In the genomic region with DNA sequence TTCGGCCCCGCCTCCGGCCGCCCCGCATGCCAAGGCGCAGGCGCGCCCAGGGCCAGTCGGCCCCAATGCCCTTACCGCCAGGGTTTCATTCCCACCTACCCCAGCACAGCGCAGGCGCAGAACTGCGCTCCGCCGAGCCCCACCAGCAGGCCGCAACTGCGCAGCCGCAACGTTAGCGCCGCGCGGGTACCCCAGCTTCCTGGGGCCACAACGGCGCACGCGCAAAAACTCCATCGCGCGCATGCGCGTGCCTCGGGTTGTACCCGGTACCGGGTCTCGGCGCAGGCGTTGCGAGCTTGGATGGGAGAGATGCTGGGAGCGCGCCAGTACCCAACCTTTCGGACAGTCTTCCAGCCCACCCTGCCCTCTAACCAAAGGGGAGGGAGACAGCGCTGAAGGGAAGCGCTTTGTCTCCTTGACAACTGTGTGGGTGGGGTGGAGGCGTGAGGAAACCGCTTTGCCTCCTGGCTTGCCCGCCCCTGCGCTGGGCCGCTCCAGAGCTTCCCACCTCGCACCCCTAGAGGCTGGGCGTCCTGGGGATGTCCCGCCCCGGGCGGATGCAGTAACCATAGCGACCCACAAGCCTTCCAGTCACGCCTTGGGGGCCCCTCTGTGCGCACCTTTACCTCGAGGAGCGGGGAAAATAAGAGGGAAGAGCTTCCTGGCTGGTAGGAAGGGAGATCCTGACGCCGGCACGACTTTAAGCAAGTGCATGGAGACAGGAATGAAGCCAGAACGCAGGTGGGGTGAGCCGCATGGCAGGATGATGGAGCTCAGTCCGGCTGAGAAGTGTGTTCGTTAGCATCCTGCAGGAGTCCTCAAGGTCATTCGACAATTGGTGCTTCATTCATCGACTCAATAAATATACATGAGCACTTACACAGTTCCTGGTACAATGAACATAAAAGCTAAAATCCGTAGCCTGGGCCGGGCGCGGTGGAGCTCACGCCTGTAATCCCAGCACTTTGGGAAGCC, we compare ENCODE assay signal across 1 cellular context.
TF ChIP-seq lines count a peak whose summit lies in the region.

No MANE protein-coding gene starts in this region.

TF ChIP-seq in HepG2, 621 proteins besides CTCF, POLR2A, EP300 and RAD21 (continued from another document and continues in another):
- TF ChIP-seq, protein P1, sequence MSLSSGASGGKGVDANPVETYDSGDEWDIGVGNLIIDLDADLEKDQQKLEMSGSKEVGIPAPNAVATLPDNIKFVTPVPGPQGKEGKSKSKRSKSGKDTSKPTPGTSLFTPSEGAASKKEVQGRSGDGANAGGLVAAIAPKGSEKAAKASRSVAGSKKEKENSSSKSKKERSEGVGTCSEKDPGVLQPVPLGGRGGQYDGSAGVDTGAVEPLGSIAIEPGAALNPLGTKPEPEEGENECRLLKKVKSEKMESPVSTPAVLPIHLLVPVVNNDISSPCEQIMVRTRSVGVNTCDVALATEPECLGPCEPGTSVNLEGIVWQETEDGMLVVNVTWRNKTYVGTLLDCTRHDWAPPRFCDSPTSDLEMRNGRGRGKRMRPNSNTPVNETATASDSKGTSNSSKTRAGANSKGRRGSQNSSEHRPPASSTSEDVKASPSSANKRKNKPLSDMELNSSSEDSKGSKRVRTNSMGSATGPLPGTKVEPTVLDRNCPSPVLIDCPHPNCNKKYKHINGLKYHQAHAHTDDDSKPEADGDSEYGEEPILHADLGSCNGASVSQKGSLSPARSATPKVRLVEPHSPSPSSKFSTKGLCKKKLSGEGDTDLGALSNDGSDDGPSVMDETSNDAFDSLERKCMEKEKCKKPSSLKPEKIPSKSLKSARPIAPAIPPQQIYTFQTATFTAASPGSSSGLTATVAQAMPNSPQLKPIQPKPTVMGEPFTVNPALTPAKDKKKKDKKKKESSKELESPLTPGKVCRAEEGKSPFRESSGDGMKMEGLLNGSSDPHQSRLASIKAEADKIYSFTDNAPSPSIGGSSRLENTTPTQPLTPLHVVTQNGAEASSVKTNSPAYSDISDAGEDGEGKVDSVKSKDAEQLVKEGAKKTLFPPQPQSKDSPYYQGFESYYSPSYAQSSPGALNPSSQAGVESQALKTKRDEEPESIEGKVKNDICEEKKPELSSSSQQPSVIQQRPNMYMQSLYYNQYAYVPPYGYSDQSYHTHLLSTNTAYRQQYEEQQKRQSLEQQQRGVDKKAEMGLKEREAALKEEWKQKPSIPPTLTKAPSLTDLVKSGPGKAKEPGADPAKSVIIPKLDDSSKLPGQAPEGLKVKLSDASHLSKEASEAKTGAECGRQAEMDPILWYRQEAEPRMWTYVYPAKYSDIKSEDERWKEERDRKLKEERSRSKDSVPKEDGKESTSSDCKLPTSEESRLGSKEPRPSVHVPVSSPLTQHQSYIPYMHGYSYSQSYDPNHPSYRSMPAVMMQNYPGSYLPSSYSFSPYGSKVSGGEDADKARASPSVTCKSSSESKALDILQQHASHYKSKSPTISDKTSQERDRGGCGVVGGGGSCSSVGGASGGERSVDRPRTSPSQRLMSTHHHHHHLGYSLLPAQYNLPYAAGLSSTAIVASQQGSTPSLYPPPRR (CRISPR knock-in tag; IDR thresholded peaks at IDR 0.05; ENCODE audit: borderline replicate concordance), result no peak
- TF ChIP-seq ZNF567 (CRISPR knock-in tag; IDR thresholded peaks at IDR 0.05; ENCODE audit: borderline replicate concordance) (0 out of 2 replicates have a peak, but pooled peaks have one; percentile 66), BORCS8-MEF2B (CRISPR knock-in tag; IDR thresholded peaks at IDR 0.05) (no peak), SAFB2 (CRISPR knock-in tag; IDR thresholded peaks at IDR 0.05; ENCODE audit: borderline replicate concordance, low read depth) (no peak), ZMYM3 (CRISPR knock-in tag; IDR thresholded peaks at IDR 0.05) (no peak), NFKBIZ (CRISPR knock-in tag; IDR thresholded peaks at IDR 0.05) (0 out of 2 replicates have a peak, but pooled peaks have one; percentile 28), RNF2 (conservative IDR thresholded peaks at IDR 0.05; ENCODE audit: low read depth) (no peak), PHF8 (CRISPR knock-in tag; IDR thresholded peaks at IDR 0.05) (peak; percentile 82), SKI (IDR thresholded peaks at IDR 0.05; ENCODE audit: partially characterized antibody) (no peak), FOSL1 (CRISPR knock-in tag; IDR thresholded peaks at IDR 0.05; ENCODE audit: borderline replicate concordance) (no peak), KDM1A (CRISPR knock-in tag; IDR thresholded peaks at IDR 0.05) (no peak; the same call in 1 of the 2 replicates), CHCHD3 (CRISPR knock-in tag; IDR thresholded peaks at IDR 0.05) (no peak), RBM39 (IDR thresholded peaks at IDR 0.05; ENCODE audit: low read depth, low read length, poor library complexity, severe bottlenecking) (peak; percentile 51), BCL6 (CRISPR knock-in tag; IDR thresholded peaks at IDR 0.05) (0 out of 2 replicates have a peak, but pooled peaks have one; percentile 6), ZNF782 (CRISPR knock-in tag; IDR thresholded peaks at IDR 0.05; ENCODE audit: borderline replicate concordance) (no peak), NCOA1 (CRISPR knock-in tag; IDR thresholded peaks at IDR 0.05) (no peak), SALL2 (CRISPR knock-in tag; IDR thresholded peaks at IDR 0.05) (0 out of 2 replicates have a peak, but pooled peaks have one; percentile 32), ZNF329 (CRISPR knock-in tag; IDR thresholded peaks at IDR 0.05; ENCODE audit: low read depth) (no peak), PCBP1 (IDR thresholded peaks at IDR 0.05; ENCODE audit: borderline replicate concordance, low read depth, low read length) (no peak), PLRG1 (conservative IDR thresholded peaks at IDR 0.05) (no peak), HMG20B (CRISPR knock-in tag; conservative IDR thresholded peaks at IDR 0.05) (0 out of 2 replicates have a peak, but pooled peaks have one; percentile 25), ZFP36L2 (CRISPR knock-in tag; IDR thresholded peaks at IDR 0.05) (no peak), ZNF557 (CRISPR knock-in tag; IDR thresholded peaks at IDR 0.05) (no peak), KMT2B (CRISPR knock-in tag; IDR thresholded peaks at IDR 0.05) (no peak), ZNF775 (CRISPR knock-in tag; IDR thresholded peaks at IDR 0.05; ENCODE audit: borderline replicate concordance) (no peak), ZNF160 (CRISPR knock-in tag; IDR thresholded peaks at IDR 0.05) (no peak), PITX1 (CRISPR knock-in tag; IDR thresholded peaks at IDR 0.05) (0 out of 2 replicates have a peak, but pooled peaks have one; percentile 3), KLF13 (CRISPR knock-in tag; IDR thresholded peaks at IDR 0.05) (no peak; the same call in 1 of the 2 replicates), TOPORS (CRISPR knock-in tag; IDR thresholded peaks at IDR 0.05) (no peak), ZFP1 (CRISPR knock-in tag; IDR thresholded peaks at IDR 0.05) (no peak), POLR2AphosphoS2 (IDR thresholded peaks at IDR 0.05; ENCODE audit: low read depth, low read length) (no peak)
- TF ChIP-seq, protein P2, sequence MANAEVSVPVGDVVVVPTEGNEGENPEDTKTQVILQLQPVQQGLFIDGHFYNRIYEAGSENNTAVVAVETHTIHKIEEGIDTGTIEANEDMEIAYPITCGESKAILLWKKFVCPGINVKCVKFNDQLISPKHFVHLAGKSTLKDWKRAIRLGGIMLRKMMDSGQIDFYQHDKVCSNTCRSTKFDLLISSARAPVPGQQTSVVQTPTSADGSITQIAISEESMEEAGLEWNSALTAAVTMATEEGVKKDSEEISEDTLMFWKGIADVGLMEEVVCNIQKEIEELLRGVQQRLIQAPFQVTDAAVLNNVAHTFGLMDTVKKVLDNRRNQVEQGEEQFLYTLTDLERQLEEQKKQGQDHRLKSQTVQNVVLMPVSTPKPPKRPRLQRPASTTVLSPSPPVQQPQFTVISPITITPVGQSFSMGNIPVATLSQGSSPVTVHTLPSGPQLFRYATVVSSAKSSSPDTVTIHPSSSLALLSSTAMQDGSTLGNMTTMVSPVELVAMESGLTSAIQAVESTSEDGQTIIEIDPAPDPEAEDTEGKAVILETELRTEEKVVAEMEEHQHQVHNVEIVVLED (CRISPR knock-in tag; IDR thresholded peaks at IDR 0.05; ENCODE audit: borderline replicate concordance), result peak; percentile 64; the same call in 1 of the 2 replicates
- TF ChIP-seq, protein P3, sequence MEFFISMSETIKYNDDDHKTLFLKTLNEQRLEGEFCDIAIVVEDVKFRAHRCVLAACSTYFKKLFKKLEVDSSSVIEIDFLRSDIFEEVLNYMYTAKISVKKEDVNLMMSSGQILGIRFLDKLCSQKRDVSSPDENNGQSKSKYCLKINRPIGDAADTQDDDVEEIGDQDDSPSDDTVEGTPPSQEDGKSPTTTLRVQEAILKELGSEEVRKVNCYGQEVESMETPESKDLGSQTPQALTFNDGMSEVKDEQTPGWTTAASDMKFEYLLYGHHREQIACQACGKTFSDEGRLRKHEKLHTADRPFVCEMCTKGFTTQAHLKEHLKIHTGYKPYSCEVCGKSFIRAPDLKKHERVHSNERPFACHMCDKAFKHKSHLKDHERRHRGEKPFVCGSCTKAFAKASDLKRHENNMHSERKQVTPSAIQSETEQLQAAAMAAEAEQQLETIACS (CRISPR knock-in tag; IDR thresholded peaks at IDR 0.05), result peak; percentile 58
- TF ChIP-seq, protein P4, sequence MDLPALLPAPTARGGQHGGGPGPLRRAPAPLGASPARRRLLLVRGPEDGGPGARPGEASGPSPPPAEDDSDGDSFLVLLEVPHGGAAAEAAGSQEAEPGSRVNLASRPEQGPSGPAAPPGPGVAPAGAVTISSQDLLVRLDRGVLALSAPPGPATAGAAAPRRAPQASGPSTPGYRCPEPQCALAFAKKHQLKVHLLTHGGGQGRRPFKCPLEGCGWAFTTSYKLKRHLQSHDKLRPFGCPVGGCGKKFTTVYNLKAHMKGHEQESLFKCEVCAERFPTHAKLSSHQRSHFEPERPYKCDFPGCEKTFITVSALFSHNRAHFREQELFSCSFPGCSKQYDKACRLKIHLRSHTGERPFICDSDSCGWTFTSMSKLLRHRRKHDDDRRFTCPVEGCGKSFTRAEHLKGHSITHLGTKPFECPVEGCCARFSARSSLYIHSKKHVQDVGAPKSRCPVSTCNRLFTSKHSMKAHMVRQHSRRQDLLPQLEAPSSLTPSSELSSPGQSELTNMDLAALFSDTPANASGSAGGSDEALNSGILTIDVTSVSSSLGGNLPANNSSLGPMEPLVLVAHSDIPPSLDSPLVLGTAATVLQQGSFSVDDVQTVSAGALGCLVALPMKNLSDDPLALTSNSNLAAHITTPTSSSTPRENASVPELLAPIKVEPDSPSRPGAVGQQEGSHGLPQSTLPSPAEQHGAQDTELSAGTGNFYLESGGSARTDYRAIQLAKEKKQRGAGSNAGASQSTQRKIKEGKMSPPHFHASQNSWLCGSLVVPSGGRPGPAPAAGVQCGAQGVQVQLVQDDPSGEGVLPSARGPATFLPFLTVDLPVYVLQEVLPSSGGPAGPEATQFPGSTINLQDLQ (CRISPR knock-in tag; IDR thresholded peaks at IDR 0.05), result no peak
- TF ChIP-seq, protein P5, sequence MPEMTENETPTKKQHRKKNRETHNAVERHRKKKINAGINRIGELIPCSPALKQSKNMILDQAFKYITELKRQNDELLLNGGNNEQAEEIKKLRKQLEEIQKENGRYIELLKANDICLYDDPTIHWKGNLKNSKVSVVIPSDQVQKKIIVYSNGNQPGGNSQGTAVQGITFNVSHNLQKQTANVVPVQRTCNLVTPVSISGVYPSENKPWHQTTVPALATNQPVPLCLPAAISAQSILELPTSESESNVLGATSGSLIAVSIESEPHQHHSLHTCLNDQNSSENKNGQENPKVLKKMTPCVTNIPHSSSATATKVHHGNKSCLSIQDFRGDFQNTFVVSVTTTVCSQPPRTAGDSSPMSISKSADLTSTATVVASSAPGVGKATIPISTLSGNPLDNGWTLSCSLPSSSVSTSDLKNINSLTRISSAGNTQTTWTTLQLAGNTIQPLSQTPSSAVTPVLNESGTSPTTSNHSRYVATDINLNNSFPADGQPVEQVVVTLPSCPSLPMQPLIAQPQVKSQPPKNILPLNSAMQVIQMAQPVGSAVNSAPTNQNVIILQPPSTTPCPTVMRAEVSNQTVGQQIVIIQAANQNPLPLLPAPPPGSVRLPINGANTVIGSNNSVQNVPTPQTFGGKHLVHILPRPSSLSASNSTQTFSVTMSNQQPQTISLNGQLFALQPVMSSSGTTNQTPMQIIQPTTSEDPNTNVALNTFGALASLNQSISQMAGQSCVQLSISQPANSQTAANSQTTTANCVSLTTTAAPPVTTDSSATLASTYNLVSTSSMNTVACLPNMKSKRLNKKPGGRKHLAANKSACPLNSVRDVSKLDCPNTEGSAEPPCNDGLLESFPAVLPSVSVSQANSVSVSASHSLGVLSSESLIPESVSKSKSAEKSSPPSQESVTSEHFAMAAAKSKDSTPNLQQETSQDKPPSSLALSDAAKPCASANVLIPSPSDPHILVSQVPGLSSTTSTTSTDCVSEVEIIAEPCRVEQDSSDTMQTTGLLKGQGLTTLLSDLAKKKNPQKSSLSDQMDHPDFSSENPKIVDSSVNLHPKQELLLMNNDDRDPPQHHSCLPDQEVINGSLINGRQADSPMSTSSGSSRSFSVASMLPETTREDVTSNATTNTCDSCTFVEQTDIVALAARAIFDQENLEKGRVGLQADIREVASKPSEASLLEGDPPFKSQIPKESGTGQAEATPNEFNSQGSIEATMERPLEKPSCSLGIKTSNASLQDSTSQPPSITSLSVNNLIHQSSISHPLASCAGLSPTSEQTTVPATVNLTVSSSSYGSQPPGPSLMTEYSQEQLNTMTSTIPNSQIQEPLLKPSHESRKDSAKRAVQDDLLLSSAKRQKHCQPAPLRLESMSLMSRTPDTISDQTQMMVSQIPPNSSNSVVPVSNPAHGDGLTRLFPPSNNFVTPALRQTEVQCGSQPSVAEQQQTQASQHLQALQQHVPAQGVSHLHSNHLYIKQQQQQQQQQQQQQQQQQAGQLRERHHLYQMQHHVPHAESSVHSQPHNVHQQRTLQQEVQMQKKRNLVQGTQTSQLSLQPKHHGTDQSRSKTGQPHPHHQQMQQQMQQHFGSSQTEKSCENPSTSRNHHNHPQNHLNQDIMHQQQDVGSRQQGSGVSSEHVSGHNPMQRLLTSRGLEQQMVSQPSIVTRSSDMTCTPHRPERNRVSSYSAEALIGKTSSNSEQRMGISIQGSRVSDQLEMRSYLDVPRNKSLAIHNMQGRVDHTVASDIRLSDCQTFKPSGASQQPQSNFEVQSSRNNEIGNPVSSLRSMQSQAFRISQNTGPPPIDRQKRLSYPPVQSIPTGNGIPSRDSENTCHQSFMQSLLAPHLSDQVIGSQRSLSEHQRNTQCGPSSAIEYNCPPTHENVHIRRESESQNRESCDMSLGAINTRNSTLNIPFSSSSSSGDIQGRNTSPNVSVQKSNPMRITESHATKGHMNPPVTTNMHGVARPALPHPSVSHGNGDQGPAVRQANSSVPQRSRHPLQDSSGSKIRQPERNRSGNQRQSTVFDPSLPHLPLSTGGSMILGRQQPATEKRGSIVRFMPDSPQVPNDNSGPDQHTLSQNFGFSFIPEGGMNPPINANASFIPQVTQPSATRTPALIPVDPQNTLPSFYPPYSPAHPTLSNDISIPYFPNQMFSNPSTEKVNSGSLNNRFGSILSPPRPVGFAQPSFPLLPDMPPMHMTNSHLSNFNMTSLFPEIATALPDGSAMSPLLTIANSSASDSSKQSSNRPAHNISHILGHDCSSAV (CRISPR knock-in tag; IDR thresholded peaks at IDR 0.05; ENCODE audit: borderline replicate concordance), result no peak
- TF ChIP-seq, protein P6, sequence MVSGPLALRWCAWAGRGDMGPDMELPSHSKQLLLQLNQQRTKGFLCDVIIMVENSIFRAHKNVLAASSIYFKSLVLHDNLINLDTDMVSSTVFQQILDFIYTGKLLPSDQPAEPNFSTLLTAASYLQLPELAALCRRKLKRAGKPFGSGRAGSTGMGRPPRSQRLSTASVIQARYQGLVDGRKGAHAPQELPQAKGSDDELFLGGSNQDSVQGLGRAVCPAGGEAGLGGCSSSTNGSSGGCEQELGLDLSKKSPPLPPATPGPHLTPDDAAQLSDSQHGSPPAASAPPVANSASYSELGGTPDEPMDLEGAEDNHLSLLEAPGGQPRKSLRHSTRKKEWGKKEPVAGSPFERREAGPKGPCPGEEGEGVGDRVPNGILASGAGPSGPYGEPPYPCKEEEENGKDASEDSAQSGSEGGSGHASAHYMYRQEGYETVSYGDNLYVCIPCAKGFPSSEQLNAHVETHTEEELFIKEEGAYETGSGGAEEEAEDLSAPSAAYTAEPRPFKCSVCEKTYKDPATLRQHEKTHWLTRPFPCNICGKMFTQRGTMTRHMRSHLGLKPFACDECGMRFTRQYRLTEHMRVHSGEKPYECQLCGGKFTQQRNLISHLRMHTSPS (CRISPR knock-in tag; IDR thresholded peaks at IDR 0.05; ENCODE audit: low read depth), result no peak
